In the genomic region with DNA sequence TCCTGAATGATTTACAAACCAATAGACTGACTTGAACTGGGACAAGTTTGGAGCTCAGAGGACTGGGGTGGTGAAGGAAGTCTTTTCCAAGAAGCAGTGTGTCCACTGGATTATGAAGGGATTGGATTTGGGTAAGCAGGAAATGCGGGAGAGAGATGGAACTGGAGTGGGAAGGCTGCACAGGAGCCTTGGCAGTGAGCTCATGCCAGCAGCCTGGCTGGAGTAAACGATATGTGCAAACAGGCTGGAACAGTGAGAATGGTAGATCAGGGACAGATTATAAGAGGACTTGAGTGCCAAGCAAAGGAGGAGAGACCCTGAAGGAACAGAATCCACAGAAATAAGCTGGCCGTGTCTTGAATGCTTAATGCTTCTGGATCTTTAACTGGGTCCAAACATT, we compare ENCODE assay signal across 27 cellular contexts.
"Had no signal": no experiment of that assay in that cellular context is flagged by ENCODE, and none has a peak within 500 bp of the region (broad histone marks: within the 10 kb centered on the region; RNA-seq: fewer than 3 reads in every experiment).

No MANE protein-coding gene starts in this region.

- ATAC-seq: activated CD4-positive, alpha-beta T cell treated with anti-CD3 and anti-CD28 coated beads for 36 hours; activated T-cell treated with anti-CD3 and anti-CD28 coated beads, Interleukin-2, amount 50 U/mL, for 72 hours had no signal

- H3K27me3 ChIP-seq: breast epithelium, Peyer's patch, SJCRH30 had no signal

- DNase-seq: activated CD4-positive, alpha-beta memory T cell treated with anti-CD3 and anti-CD28 coated beads, Interleukin-2, amount 10 ng/mL, durations not matched to agents 7 days and 5 days; activated CD4-positive, alpha-beta T cell treated with anti-CD3 and anti-CD28 coated beads for 36 hours; activated CD4-positive, alpha-beta T cell treated with anti-CD3 and anti-CD28 coated beads, Interleukin-2, amount 50 U/mL, for 1 hour; activated gamma-delta T cell treated with Interleukin-2 at 50 U/mL for 16 hours; activated naive CD4-positive, alpha-beta T cell treated with anti-CD3 and anti-CD28 coated beads, Interleukin-2, amount 10 ng/mL, durations not matched to agents 7 days and 5 days; activated naive CD8-positive, alpha-beta T cell treated with anti-CD3 and anti-CD28 coated beads for 36 hours; activated T-cell treated with anti-CD3 and anti-CD28 coated beads, Interleukin-2, amount 50 U/mL, for 72 hours; Karpas-422; NCI-H1048; NCI-H1417 treated with DMSO at 0.1 percent for 48 hours; NCI-H1694; NCI-H2029; NCI-H2107; NCI-H2171 treated with DMSO at 0.1 percent for 48 hours; NCI-H345; NCI-H510A; NCI-H526 treated with DMSO at 0.1 percent for 48 hours; NK-92 treated with Interleukin-12 subunit alpha and Interleukin-12 subunit beta, amount 100 ng/mL, for 24 hours; OCI-M1; Peyer's patch; Right ventricle myocardium superior; SJCRH30; SK-N-SH; T-helper 1 cell; WERI-Rb-1 had no signal

- H3K27ac ChIP-seq: breast epithelium, Peyer's patch, RWPE1, SJCRH30, WERI-Rb-1 had no signal

- H3K9ac ChIP-seq: SK-N-SH had no signal

- H3K4me3 ChIP-seq: breast epithelium, Peyer's patch, SJCRH30 had no signal

- H3K4me2 ChIP-seq: SK-N-SH had no signal

- H3K36me3 ChIP-seq: breast epithelium, Peyer's patch, SJCRH30, WERI-Rb-1 had no signal

- H3K4me1 ChIP-seq: breast epithelium, SJCRH30 had no signal

- H3K9me3 ChIP-seq: breast epithelium, Peyer's patch, SJCRH30, SK-N-SH had no signal
